26 cellular contexts compared by ENCODE assay signal in the genomic region with DNA sequence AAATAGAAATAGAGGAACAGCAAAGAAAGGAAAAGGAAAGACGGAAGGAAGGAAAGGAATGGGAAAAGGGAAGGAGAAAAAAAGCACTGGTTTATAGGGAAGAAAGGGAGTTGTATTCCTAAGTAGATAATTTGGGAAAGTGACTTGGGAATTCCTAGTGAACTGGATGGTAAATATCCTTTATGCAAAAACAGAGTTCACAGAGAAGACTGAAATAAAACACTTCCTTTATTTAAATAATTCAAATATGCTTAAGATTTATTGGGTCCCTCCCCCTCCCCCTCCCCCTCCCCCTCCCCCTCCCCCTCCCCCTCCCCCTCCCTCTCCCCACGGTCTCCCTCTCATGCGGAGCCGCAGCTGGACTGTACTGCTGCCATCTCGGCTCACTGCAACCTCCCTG.
"Had no signal": no experiment of that assay in that cellular context is flagged by ENCODE, and none has a peak within 500 bp of the region (broad histone marks: within the 10 kb centered on the region; RNA-seq: fewer than 3 reads in every experiment).

No MANE protein-coding gene starts in this region.

- H3K27ac ChIP-seq: cardiac muscle cell, dorsolateral prefrontal cortex, foreskin keratinocyte, lower lobe of right lung, suprapubic skin, transverse colon had no signal

- H3K27me3 ChIP-seq: cardiac muscle cell, dorsolateral prefrontal cortex, foreskin keratinocyte, suprapubic skin, transverse colon had no signal

- ATAC-seq: foreskin keratinocyte; left colon; lower lobe of right lung; natural killer cell treated with Interleukin-12 subunit alpha and Interleukin-12 subunit beta and Interleukin-15 and Interleukin-18, amount 100 ng/mL, for 72 hours; stimulated activated naive CD8-positive, alpha-beta T cell treated with anti-CD3 and anti-CD28 coated beads, Interleukin-15, amount 100 ng/mL, for 72 hours had no signal

- H3K4me1 ChIP-seq: foreskin keratinocyte, suprapubic skin, transverse colon had no signal

- H3K9me3 Mint-ChIP-seq: activated B cell treated with CpG ODN at 0.5 μM for 24 hours; activated CD4-positive, alpha-beta memory T cell treated with anti-CD3 and anti-CD28 coated beads, Interleukin-2, amount 10 ng/mL, durations not matched to agents 7 days and 5 days; natural killer cell treated with Interleukin-12 subunit alpha and Interleukin-12 subunit beta and Interleukin-15 and Interleukin-18, amount 100 ng/mL, for 72 hours; stimulated activated naive CD8-positive, alpha-beta T cell treated with anti-CD3 and anti-CD28 coated beads, Interleukin-15, amount 100 ng/mL, for 72 hours had no signal

- H3K4me3 ChIP-seq: cardiac muscle cell, dorsolateral prefrontal cortex, lower lobe of right lung, suprapubic skin, transverse colon had no signal

- H3K9me3 ChIP-seq: lower lobe of right lung, suprapubic skin, transverse colon had no signal

- H3K4me3 Mint-ChIP-seq: activated B cell treated with CpG ODN at 0.5 μM for 24 hours; activated CD4-positive, alpha-beta memory T cell treated with anti-CD3 and anti-CD28 coated beads, Interleukin-2, amount 10 ng/mL, durations not matched to agents 7 days and 5 days; endodermal cell; natural killer cell treated with Interleukin-12 subunit alpha and Interleukin-12 subunit beta and Interleukin-15 and Interleukin-18, amount 100 ng/mL, for 72 hours; stimulated activated naive CD8-positive, alpha-beta T cell treated with anti-CD3 and anti-CD28 coated beads, Interleukin-15, amount 100 ng/mL, for 72 hours had no signal

- H3K4me1 Mint-ChIP-seq: activated CD4-positive, alpha-beta memory T cell treated with anti-CD3 and anti-CD28 coated beads, Interleukin-2, amount 10 ng/mL, durations not matched to agents 7 days and 5 days; stimulated activated naive CD8-positive, alpha-beta T cell treated with anti-CD3 and anti-CD28 coated beads, Interleukin-15, amount 100 ng/mL, for 72 hours had no signal

- H3K27me3 Mint-ChIP-seq: activated B cell treated with CpG ODN at 0.5 μM for 24 hours; activated CD4-positive, alpha-beta memory T cell treated with anti-CD3 and anti-CD28 coated beads, Interleukin-2, amount 10 ng/mL, durations not matched to agents 7 days and 5 days; natural killer cell treated with Interleukin-12 subunit alpha and Interleukin-12 subunit beta and Interleukin-15 and Interleukin-18, amount 100 ng/mL, for 72 hours; stimulated activated naive CD8-positive, alpha-beta T cell treated with anti-CD3 and anti-CD28 coated beads, Interleukin-15, amount 100 ng/mL, for 72 hours had no signal

- DNase-seq: activated B cell treated with CpG ODN at 0.5 μM for 24 hours; activated CD4-positive, alpha-beta memory T cell treated with anti-CD3 and anti-CD28 coated beads, Interleukin-2, amount 10 ng/mL, durations not matched to agents 7 days and 5 days; activated CD4-positive, alpha-beta T cell treated with anti-CD3 and anti-CD28 coated beads for 4 hours; activated CD8-positive, alpha-beta memory T cell treated with anti-CD3 and anti-CD28 coated beads, Interleukin-2, amount 50 U/mL, for 48 hours; activated effector memory CD4-positive, alpha-beta T cell treated with Interleukin-2 at 50 U/mL for 16 hours; activated naive CD4-positive, alpha-beta T cell treated with anti-CD3 and anti-CD28 coated beads, Interleukin-2, amount 50 U/mL, for 16 hours; activated T-cell treated with anti-CD3 and anti-CD28 coated beads, Interleukin-2, amount 50 U/mL, for 48 hours; amniotic stem cell; dorsolateral prefrontal cortex; endodermal cell; foreskin keratinocyte; hypothalamus; islet precursor cell; left colon; lower lobe of right lung; nucleus accumbens; posterior cingulate gyrus; stimulated activated CD4-positive, alpha-beta T cell treated with anti-CD3 and anti-CD28 coated beads, Interleukin-12 subunit alpha, Interleukin-12 subunit beta, amount 100 ng/mL, for 4 hours; stimulated activated CD4-positive, alpha-beta T cell treated with anti-CD3 and anti-CD28 coated beads, Interleukin-1b, Interleukin-23, amount 100 ng/mL, for 48 hours; stimulated activated CD8-positive, alpha-beta memory T cell treated with anti-CD3 and anti-CD28 coated beads, Interleukin-4, amount 100 ng/mL, for 48 hours; stimulated activated naive CD8-positive, alpha-beta T cell treated with anti-CD3 and anti-CD28 coated beads, Interleukin-15, amount 100 ng/mL, for 72 hours; SW 1271; transverse colon had no signal

- H3K27ac Mint-ChIP-seq: activated B cell treated with CpG ODN at 0.5 μM for 24 hours; activated CD4-positive, alpha-beta memory T cell treated with anti-CD3 and anti-CD28 coated beads, Interleukin-2, amount 10 ng/mL, durations not matched to agents 7 days and 5 days; endodermal cell; stimulated activated naive CD8-positive, alpha-beta T cell treated with anti-CD3 and anti-CD28 coated beads, Interleukin-15, amount 100 ng/mL, for 72 hours had no signal
